ENCODE assay signal across 14 cellular contexts in the genomic region with DNA sequence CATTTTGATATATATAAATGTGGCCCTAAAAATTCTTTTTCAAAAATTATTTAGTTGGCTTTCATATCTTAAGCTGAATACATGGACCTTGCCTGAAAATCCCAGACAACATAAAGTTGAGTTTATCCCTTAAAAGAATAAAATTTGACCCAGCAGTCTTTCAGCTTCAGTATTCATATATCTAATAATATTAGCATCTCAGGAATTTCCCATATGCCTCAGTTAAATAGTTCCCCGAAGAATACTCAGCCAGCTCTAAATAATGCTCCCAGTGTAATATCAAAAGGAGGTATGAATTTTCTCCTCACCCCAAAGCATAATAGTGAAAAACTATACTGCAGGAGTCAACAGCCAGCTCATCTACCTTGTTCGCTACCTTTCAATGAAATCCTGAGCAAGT.
DNase-seq lines count a peak whose midpoint lies in the region; ATAC-seq and TF ChIP-seq lines count a peak whose summit lies in the region.
"Had no signal": no experiment of that assay in that cellular context is flagged by ENCODE, and none has a peak within 500 bp of the region (broad histone marks: within the 10 kb centered on the region; RNA-seq: fewer than 3 reads in every experiment).

No MANE protein-coding gene starts in this region.

- no peak overlapping the region for H2AK5ac ChIP-seq in IMR-90 (ENCODE audit: low read depth, low read length)

- H3K36me3 ChIP-seq in IMR-90 (ENCODE audit: control insufficient read depth, insufficient read depth, low read length): no peaks in the 10 kb centered on the region
- no peaks in the 10 kb centered on the region for H3K36me3 ChIP-seq in skeletal muscle satellite cell (ENCODE audit: insufficient read depth, low read length)
- H3K36me3 ChIP-seq in right atrium auricular region: no peaks in the 10 kb centered on the region
- H3K36me3 ChIP-seq: BLaER1 had no signal

- H2BK5ac ChIP-seq in IMR-90 (ENCODE audit: low read depth, low read length, poor library complexity, severe bottlenecking): peak overlapping the region; percentile 58

- no peak for TF ChIP-seq RAD21 in IMR-90 (IDR thresholded peaks at IDR 0.05; ENCODE audit: low read length)

- H2BK15ac ChIP-seq in IMR-90 (ENCODE audit: low read depth, low read length): no peak overlapping the region

- H3K4me3 ChIP-seq in IMR-90 (ENCODE audit: insufficient read depth, low read depth, low read length) (no peak overlapping the region), choroid plexus epithelial cell (ENCODE audit: low read depth, low read length) (no peak overlapping the region), skeletal muscle satellite cell (ENCODE audit: low read length) (no peak overlapping the region), right atrium auricular region (no peak overlapping the region)
- H3K4me3 ChIP-seq: BLaER1 had no signal

- H3K9ac ChIP-seq in IMR-90 (ENCODE audit: low read depth, low read length): no peak overlapping the region
- no peak overlapping the region for H3K9ac ChIP-seq in skeletal muscle satellite cell (ENCODE audit: low read depth, low read length)
- H3K9ac ChIP-seq: BLaER1 had no signal

- dilution Hi-C loops in IMR-90 (cut with HindIII; ENCODE audit: low sequenced_read_pairs, unreplicated experiment): no loop called here

- H3K4ac ChIP-seq in IMR-90 (ENCODE audit: low read depth, low read length): no peak overlapping the region

- no peak overlapping the region for H2AFZ ChIP-seq in IMR-90 (replicated peaks; ENCODE audit: low read length, poor library complexity)

- H4K8ac ChIP-seq in IMR-90 (ENCODE audit: low read depth in 2 of 2, low read length in 2 of 2): 0 out of 4 replicates have a peak overlapping the region, but pooled peaks of 1 of the 2 experiments have one; percentile 29

- H3K56ac ChIP-seq in IMR-90 (ENCODE audit: extremely low read depth, insufficient read depth, low read length): no peak overlapping the region

- intact Hi-C loops in IMR-90 (cut with micrococcal nuclease): no loop called here

- ATAC-seq in IMR-90 (ENCODE audit: low read depth): peak; percentile 61

- TF ChIP-seq CTCF in IMR-90 (conservative IDR thresholded peaks at IDR 0.05; ENCODE audit: low read depth, low read length) (no peak), choroid plexus epithelial cell (conservative IDR thresholded peaks at IDR 0.05; ENCODE audit: low read depth, low read length) (no peak), mesothelial cell of epicardium (IDR thresholded peaks at IDR 0.05; ENCODE audit: unreplicated experiment) (no peak), right atrium auricular region (IDR thresholded peaks at IDR 0.05) (no peak), glutamatergic neuron (IDR thresholded peaks at IDR 0.05; ENCODE audit: partially characterized antibody, unreplicated experiment) (no peak)

- POLR2A ChIA-PET in IMR-90 (lab: Charles Lee; ENCODE audit: unreplicated experiment): no interaction called here

- H2BK20ac ChIP-seq in IMR-90 (ENCODE audit: low read depth, low read length): 0 out of 2 replicates have a peak overlapping the region, but pooled peaks have one; percentile 39

- H3K4me3 Mint-ChIP-seq in mesothelial cell of epicardium: no peak overlapping the region
- no peak overlapping the region for H3K4me3 Mint-ChIP-seq in glutamatergic neuron (ENCODE audit: unreplicated experiment)
- H3K4me3 Mint-ChIP-seq: CD8-positive, alpha-beta memory T cell had no signal

- H3K27ac ChIP-seq in IMR-90 (ENCODE audit: insufficient read depth, low read length) (no peak overlapping the region), right atrium auricular region (no peak overlapping the region)
- H3K27ac ChIP-seq: BLaER1 had no signal

- H3K27me3 ChIP-seq in IMR-90 (ENCODE audit: control insufficient read depth, insufficient read depth, low read length) (no peaks in the 10 kb centered on the region), skeletal muscle satellite cell (ENCODE audit: control insufficient read depth, insufficient read depth, low read length) (no peaks in the 10 kb centered on the region), right atrium auricular region (no peaks in the 10 kb centered on the region)
- H3K27me3 ChIP-seq: BLaER1 had no signal

- H3K18ac ChIP-seq in IMR-90 (ENCODE audit: low read depth, low read length): peak overlapping the region; percentile 91; the same call in 1 of the 2 replicates

- no peaks in the 10 kb centered on the region for H3K9me3 ChIP-seq in IMR-90 (ENCODE audit: control insufficient read depth, insufficient read depth, low read length)
- no peaks in the 10 kb centered on the region for H3K9me3 ChIP-seq in skeletal muscle satellite cell (replicated peaks; ENCODE audit: low read length)
- no peaks in the 10 kb centered on the region for H3K9me3 ChIP-seq in right atrium auricular region
- H3K9me3 ChIP-seq: BLaER1, Caco-2 had no signal

- CTCF ChIA-PET in IMR-90 (lab: Yijun Ruan, JAX): no interaction called here

- in situ Hi-C loops in IMR-90 (cut with MboI; ENCODE audit: low sequenced_read_pairs): no loop called here

- H3K27ac Mint-ChIP-seq in mesothelial cell of epicardium (peak overlapping the region; percentile 90), glutamatergic neuron (ENCODE audit: unreplicated experiment) (no peak overlapping the region)
- H3K27ac Mint-ChIP-seq: CD8-positive, alpha-beta memory T cell had no signal

- no peak overlapping the region for H3K23ac ChIP-seq in IMR-90 (ENCODE audit: low read depth, low read length)

- H3K4me1 ChIP-seq in IMR-90 (ENCODE audit: control insufficient read depth, insufficient read depth, low read length) (peaks cover 2% of the 10 kb centered on the region; the same call in 1 of the 2 replicates), skeletal muscle satellite cell (ENCODE audit: control insufficient read depth, insufficient read depth, low read length) (no peaks in the 10 kb centered on the region), right atrium auricular region (no peaks in the 10 kb centered on the region)
- H3K4me1 ChIP-seq: BLaER1, Caco-2 had no signal

- H3K9me1 ChIP-seq in IMR-90 (ENCODE audit: insufficient read depth, low read length): no peaks in the 10 kb centered on the region

- H3K36me3 Mint-ChIP-seq in mesothelial cell of epicardium (no peaks in the 10 kb centered on the region), glutamatergic neuron (ENCODE audit: unreplicated experiment) (no peaks in the 10 kb centered on the region)
- H3K36me3 Mint-ChIP-seq: CD8-positive, alpha-beta memory T cell had no signal

- H2BK120ac ChIP-seq in IMR-90 (ENCODE audit: low read depth, low read length): no peak overlapping the region

- H4K5ac ChIP-seq in IMR-90 (ENCODE audit: low read depth, low read length): no peak overlapping the region

- WGBS in IMR-90 (ENCODE audit: extremely low coverage in 2 of 2, insufficient read length in 1 of 2), 2 experiments: no CpG with 5 or more reads among the region's 2 CpGs

- no TSS peak for BruUV-seq in IMR-90 (replicated peaks; lab: Mats Ljungman, UMichigan)

- no peaks in the 10 kb centered on the region for H4K20me1 ChIP-seq in IMR-90 (ENCODE audit: insufficient read depth, low read length)
- H4K20me1 ChIP-seq: BLaER1 had no signal

- peak; percentile 17 for DNase-seq in IMR-90
- peak; percentile 37 for DNase-seq in choroid plexus epithelial cell (ENCODE audit: low read depth)
- DNase-seq in mesothelial cell of epicardium (ENCODE audit: low spot score in 2 of 2, unreplicated experiment in 2 of 2): no peak
- no peak for DNase-seq in epidermal melanocyte (ENCODE audit: insufficient read length, low spot score)
- no peak for DNase-seq in right atrium auricular region (ENCODE audit: low spot score)
- no peak for DNase-seq in glutamatergic neuron
- DNase-seq: 8988T; AML-193; Caco-2; CD8-positive, alpha-beta memory T cell; DND-41; GF-D8 had no signal

- H3K9me3 Mint-ChIP-seq in mesothelial cell of epicardium (peaks cover 14% of the 10 kb centered on the region), glutamatergic neuron (ENCODE audit: unreplicated experiment) (no peaks in the 10 kb centered on the region)

- H3K79me1 ChIP-seq in IMR-90 (ENCODE audit: low read depth in 1 of 2, low read length in 2 of 2): no peaks in the 10 kb centered on the region

- no peak for TF ChIP-seq POLR2A in IMR-90 (IDR thresholded peaks at IDR 0.05; ENCODE audit: low read depth, low read length)

- H3K4me2 ChIP-seq in IMR-90 (ENCODE audit: low read depth, low read length): peak overlapping the region; percentile 45; the same call in 1 of the 2 replicates
- H3K4me2 ChIP-seq in skeletal muscle satellite cell (ENCODE audit: low read length): peak overlapping the region; percentile 12
- H3K4me2 ChIP-seq: BLaER1 had no signal

- H2AK9ac ChIP-seq in IMR-90 (replicated peaks; ENCODE audit: low read depth, low read length, poor library complexity): no peak overlapping the region

- H3K4me1 Mint-ChIP-seq in mesothelial cell of epicardium: peaks cover 21% of the 10 kb centered on the region
- H3K4me1 Mint-ChIP-seq in glutamatergic neuron (ENCODE audit: low read depth, unreplicated experiment): peaks cover 3% of the 10 kb centered on the region
- H3K4me1 Mint-ChIP-seq: CD8-positive, alpha-beta memory T cell had no signal

- no peaks in the 10 kb centered on the region for H3K27me3 Mint-ChIP-seq in mesothelial cell of epicardium (ENCODE audit: low read depth)
- H3K27me3 Mint-ChIP-seq in glutamatergic neuron (ENCODE audit: unreplicated experiment): no peaks in the 10 kb centered on the region

- H3K14ac ChIP-seq in IMR-90 (replicated peaks; ENCODE audit: low read depth, low read length): no peak overlapping the region

- H4K91ac ChIP-seq in IMR-90 (ENCODE audit: insufficient read depth, low read depth, low read length): no peak overlapping the region

TF ChIP-seq in IMR-90, 13 proteins besides CTCF, POLR2A, EP300 and RAD21 (continues in another document):
- TF ChIP-seq CHD1 (IDR thresholded peaks at IDR 0.05; ENCODE audit: low read depth, low read length) (no peak), MXI1 (IDR thresholded peaks at IDR 0.05; ENCODE audit: borderline replicate concordance, low read depth, low read length) (no peak), FOS (IDR thresholded peaks at IDR 0.05; ENCODE audit: low read depth, low read length) (no peak), BHLHE40 (IDR thresholded peaks at IDR 0.05; ENCODE audit: low read depth, low read length) (no peak), SMC3 (IDR thresholded peaks at IDR 0.05; ENCODE audit: low read depth, low read length) (no peak), NFE2L2 (IDR thresholded peaks at IDR 0.05; ENCODE audit: low read depth, low read length) (no peak), RCOR1 (IDR thresholded peaks at IDR 0.05; ENCODE audit: insufficient replicate concordance, low read length) (no peak), MAZ (IDR thresholded peaks at IDR 0.05; ENCODE audit: borderline replicate concordance, low read depth, low read length) (no peak), RFX5 (IDR thresholded peaks at IDR 0.05; ENCODE audit: low read depth, low read length) (no peak), CEBPB (IDR thresholded peaks at IDR 0.05; ENCODE audit: low read depth, low read length) (no peak)

Comparison
In these comparisons a context has a peak if more than half of its experiments do, and no peak if none do; other contexts are left out.
1. DNase-seq: peak in IMR-90 (single experiment) and choroid plexus epithelial cell (single experiment); none in mesothelial cell of epicardium (0 of 2), epidermal melanocyte (single experiment), right atrium auricular region (single experiment) and glutamatergic neuron (single experiment).